ENCODE assay signal across 15 cellular contexts in the genomic region with DNA sequence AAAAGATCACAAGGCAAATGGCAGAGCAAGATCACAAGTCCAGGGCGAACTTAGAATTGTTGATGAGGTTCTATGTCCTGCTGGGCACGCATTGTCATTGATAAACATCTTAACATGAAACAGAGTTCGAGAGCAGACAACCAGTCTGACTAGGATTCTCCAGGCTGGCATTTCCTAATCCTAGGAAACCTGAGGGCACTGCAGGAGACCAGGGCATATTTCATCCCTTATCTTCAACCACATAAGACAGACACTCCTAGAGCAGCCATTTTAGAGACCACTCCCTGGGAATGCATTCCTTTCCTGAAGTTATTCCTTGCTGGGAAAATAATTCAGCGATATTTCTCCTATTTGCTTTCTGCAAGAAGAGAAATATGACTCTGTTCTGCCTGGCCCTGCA.
"Had no signal": no experiment of that assay in that cellular context is flagged by ENCODE, and none has a peak within 500 bp of the region (broad histone marks: within the 10 kb centered on the region; RNA-seq: fewer than 3 reads in every experiment).

No MANE protein-coding gene starts in this region.

- H3K36me3 ChIP-seq: cardiac muscle cell, pancreas, sigmoid colon, spleen, stomach, upper lobe of left lung had no signal

- H3K4me1 ChIP-seq: pancreas, sigmoid colon, spleen, stomach, testis, upper lobe of left lung had no signal

- H3K4me1 Mint-ChIP-seq: activated CD4-positive, alpha-beta memory T cell treated with anti-CD3 and anti-CD28 coated beads, Interleukin-2, amount 10 ng/mL, durations not matched to agents 7 days and 5 days; activated CD4-positive, alpha-beta T cell treated with anti-CD3 and anti-CD28 coated beads for 36 hours; neural crest cell had no signal

- H3K27ac Mint-ChIP-seq: activated CD4-positive, alpha-beta memory T cell treated with anti-CD3 and anti-CD28 coated beads, Interleukin-2, amount 10 ng/mL, durations not matched to agents 7 days and 5 days; activated CD4-positive, alpha-beta T cell treated with anti-CD3 and anti-CD28 coated beads for 36 hours; activated T-cell treated with anti-CD3 and anti-CD28 coated beads, Interleukin-2, amount 50 U/mL, for 24 hours had no signal

- DNase-seq: activated CD4-positive, alpha-beta memory T cell treated with anti-CD3 and anti-CD28 coated beads, Interleukin-2, amount 10 ng/mL, durations not matched to agents 7 days and 5 days; activated CD4-positive, alpha-beta T cell treated with anti-CD3 and anti-CD28 coated beads for 36 hours; activated naive CD4-positive, alpha-beta T cell treated with anti-CD3 and anti-CD28 coated beads, Interleukin-2, amount 50 U/mL, for 16 hours; activated T-cell treated with anti-CD3 and anti-CD28 coated beads, Interleukin-2, amount 50 U/mL, for 24 hours; dorsolateral prefrontal cortex; pancreas; sigmoid colon; spleen; stimulated activated CD4-positive, alpha-beta T cell treated with anti-CD3 and anti-CD28 coated beads, Interleukin-1b, Interleukin-23, amount 100 ng/mL, for 48 hours; stomach; testis; upper lobe of left lung had no signal

- H3K27ac ChIP-seq: cardiac muscle cell, dorsolateral prefrontal cortex, pancreas, sigmoid colon, spleen, stomach, testis, upper lobe of left lung had no signal

- H3K27me3 ChIP-seq: cardiac muscle cell, dorsolateral prefrontal cortex, pancreas, sigmoid colon, spleen, stomach, testis, upper lobe of left lung had no signal

- H3K9me3 ChIP-seq: pancreas, testis had no signal

- H3K4me3 Mint-ChIP-seq: activated CD4-positive, alpha-beta memory T cell treated with anti-CD3 and anti-CD28 coated beads, Interleukin-2, amount 10 ng/mL, durations not matched to agents 7 days and 5 days; activated CD4-positive, alpha-beta T cell treated with anti-CD3 and anti-CD28 coated beads for 36 hours; activated T-cell treated with anti-CD3 and anti-CD28 coated beads, Interleukin-2, amount 50 U/mL, for 24 hours; neural crest cell had no signal

- ATAC-seq: activated CD4-positive, alpha-beta T cell treated with anti-CD3 and anti-CD28 coated beads for 36 hours; left lobe of liver; pancreas had no signal

- H3K4me3 ChIP-seq: cardiac muscle cell, dorsolateral prefrontal cortex, pancreas, sigmoid colon, spleen, stomach, testis, upper lobe of left lung had no signal

- H3K27me3 Mint-ChIP-seq: activated CD4-positive, alpha-beta memory T cell treated with anti-CD3 and anti-CD28 coated beads, Interleukin-2, amount 10 ng/mL, durations not matched to agents 7 days and 5 days; activated CD4-positive, alpha-beta T cell treated with anti-CD3 and anti-CD28 coated beads for 36 hours; activated T-cell treated with anti-CD3 and anti-CD28 coated beads, Interleukin-2, amount 50 U/mL, for 24 hours had no signal
